In genomic region chr1:211259596-211260126, GRCh38 we compare ENCODE assay signal across 8 cellular contexts. TPM values are rescaled to one million over a fixed set of nuclear protein-coding genes. Genes with fewer than 3 reads are reported as not detected.
DNase-seq lines count a peak whose midpoint lies in the region; ATAC-seq and TF ChIP-seq lines count a peak whose summit lies in the region.

No MANE protein-coding gene starts in this region.

- H3K9me3 Mint-ChIP-seq in IgD-negative memory B cell: no peaks in the 10 kb centered on the region
- no peaks in the 10 kb centered on the region for H3K9me3 Mint-ChIP-seq in memory B cell
- H3K9me3 Mint-ChIP-seq in stimulated activated naive B cell treated with anti-CD40 and anti-IgM and Interleukin-4, amounts not matched to agents 10 μg/mL and 1 μg/mL and 100 μg/mL, for 72 hours: no peaks in the 10 kb centered on the region

- no peak for TF ChIP-seq CTCF in AG09319 (IDR thresholded peaks at IDR 0.05; ENCODE audit: low read depth, low read length)

- H3K36me3 Mint-ChIP-seq in IgD-negative memory B cell: no peaks in the 10 kb centered on the region
- H3K36me3 Mint-ChIP-seq in memory B cell: peaks cover 2% of the 10 kb centered on the region
- H3K36me3 Mint-ChIP-seq in stimulated activated naive B cell treated with anti-CD40 and anti-IgM and Interleukin-4, amounts not matched to agents 10 μg/mL and 1 μg/mL and 100 μg/mL, for 72 hours: peaks cover 7 to 8% of the 10 kb centered on the region in 2 donors

- DNase-seq in AG09319 (ENCODE audit: extremely low read depth, low read depth) (peak; percentile 8), T-helper 9 cell (peak; percentile 50), memory B cell (ENCODE audit: low spot score in 2 of 2) (no peak)
- peak; percentile 43 for DNase-seq in effector CD4-positive, alpha-beta T cell
- DNase-seq in stimulated activated naive B cell treated with anti-CD40 and anti-IgM and Interleukin-4, amounts not matched to agents 10 μg/mL and 1 μg/mL and 100 μg/mL, for 72 hours: no peak

- H3K27ac Mint-ChIP-seq in IgD-negative memory B cell: peak overlapping the region; percentile 96 to 99 (median 96)
- H3K27ac Mint-ChIP-seq in memory B cell: peak overlapping the region; percentile 96
- H3K27ac Mint-ChIP-seq in stimulated activated naive B cell treated with anti-CD40 and anti-IgM and Interleukin-4, amounts not matched to agents 10 μg/mL and 1 μg/mL and 100 μg/mL, for 72 hours: peak overlapping the region; percentile 97

- H3K27me3 Mint-ChIP-seq in IgD-negative memory B cell: no peaks in the 10 kb centered on the region
- H3K27me3 Mint-ChIP-seq in memory B cell: no peaks in the 10 kb centered on the region
- H3K27me3 Mint-ChIP-seq in stimulated activated naive B cell treated with anti-CD40 and anti-IgM and Interleukin-4, amounts not matched to agents 10 μg/mL and 1 μg/mL and 100 μg/mL, for 72 hours: no peaks in the 10 kb centered on the region

- peaks cover 15 to 21% (median 17%) of the 10 kb centered on the region in 3 donors for H3K4me1 Mint-ChIP-seq in IgD-negative memory B cell
- peaks cover 15% of the 10 kb centered on the region for H3K4me1 Mint-ChIP-seq in memory B cell
- H3K4me1 Mint-ChIP-seq in stimulated activated naive B cell treated with anti-CD40 and anti-IgM and Interleukin-4, amounts not matched to agents 10 μg/mL and 1 μg/mL and 100 μg/mL, for 72 hours: peaks cover 6 to 27% of the 10 kb centered on the region in 2 donors

- ATAC-seq in GM18502 (IDR thresholded peaks at IDR 0.05; ENCODE audit: poor library complexity, unreplicated experiment): peak; percentile 8
- ATAC-seq in memory B cell (ENCODE audit: low read depth): peak; percentile 22
- ATAC-seq in stimulated activated naive B cell treated with anti-CD40 and anti-IgM and Interleukin-4, amounts not matched to agents 10 μg/mL and 1 μg/mL and 100 μg/mL, for 72 hours (replicated peaks): peak; percentile 27 to 28
- no peak for ATAC-seq in GM21717 (IDR thresholded peaks at IDR 0.05; ENCODE audit: unreplicated experiment)

- H3K4me3 Mint-ChIP-seq in IgD-negative memory B cell (peak overlapping the region; percentile 86 to 98 (median 96)), memory B cell (peak overlapping the region; percentile 92)
- H3K4me3 Mint-ChIP-seq in stimulated activated naive B cell treated with anti-CD40 and anti-IgM and Interleukin-4, amounts not matched to agents 10 μg/mL and 1 μg/mL and 100 μg/mL, for 72 hours: peak overlapping the region; percentile 95 to 96

RNA-seq across cellular contexts. Expression of gene RCOR3, which starts 0.5 kb away (rescaled TPM):
- 37.5 TPM for polyA plus RNA-seq in IgD-negative memory B cell

Comparison
In these comparisons a context has a peak if more than half of its experiments do, and no peak if none do; other contexts are left out.
1. DNase-seq: peak in AG09319 (single experiment), T-helper 9 cell (single experiment) and effector CD4-positive, alpha-beta T cell (single experiment); none in memory B cell (0 of 2) and stimulated activated naive B cell treated with anti-CD40 and anti-IgM and Interleukin-4, amounts not matched to agents 10 μg/mL and 1 μg/mL and 100 μg/mL, for 72 hours (single experiment).
2. Peak in every context shown above with its lines, with median percentiles within 50 percentile points of each other: H3K27ac Mint-ChIP-seq and H3K4me3 Mint-ChIP-seq.